Comparison of ENCODE assay signal across 18 cellular contexts in genomic region chr7:101426303-101427011, GRCh38.
DNase-seq lines count a peak whose midpoint lies in the region; ATAC-seq and TF ChIP-seq lines count a peak whose summit lies in the region.
"Had no signal": no experiment of that assay in that cellular context is flagged by ENCODE, and none has a peak within 500 bp of the region (broad histone marks: within the 10 kb centered on the region; RNA-seq: fewer than 3 reads in every experiment).

No MANE protein-coding gene starts in this region.

- H3K27me3 ChIP-seq in RWPE2 (ENCODE audit: insufficient read depth, poor library complexity, severe bottlenecking) (no peaks in the 10 kb centered on the region), osteoblast (ENCODE audit: insufficient read depth, low read length) (peaks cover 5% of the 10 kb centered on the region)

- H3K27ac ChIP-seq in RWPE2 (ENCODE audit: poor library complexity, severe bottlenecking): no peak overlapping the region
- no peak overlapping the region for H3K27ac ChIP-seq in epithelial cell of prostate
- no peak overlapping the region for H3K27ac ChIP-seq in osteoblast (ENCODE audit: low read depth, low read length)
- H3K27ac ChIP-seq: HL-60 had no signal

- H3K36me3 ChIP-seq in RWPE2 (ENCODE audit: low read depth) (no peaks in the 10 kb centered on the region), osteoblast (ENCODE audit: insufficient read depth, low read length) (no peaks in the 10 kb centered on the region)

- H4K20me1 ChIP-seq in osteoblast (ENCODE audit: insufficient read depth, low read length): no peaks in the 10 kb centered on the region

- H3K79me2 ChIP-seq in osteoblast (ENCODE audit: insufficient read depth, low read length): no peaks in the 10 kb centered on the region

- peak; percentile 75 for ATAC-seq in RWPE2 (ENCODE audit: low read depth)
- no peak for ATAC-seq in HG03196 (IDR thresholded peaks at IDR 0.05; ENCODE audit: unreplicated experiment)

- no peak overlapping the region for H3K4me3 ChIP-seq in RWPE2 (ENCODE audit: severe bottlenecking)
- no peak overlapping the region for H3K4me3 ChIP-seq in osteoblast (ENCODE audit: insufficient read depth, low read length)

- DNase-seq in GM03348 (ENCODE audit: low spot score): peak; percentile 2
- no peak for DNase-seq in RWPE2 (ENCODE audit: low spot score)
- DNase-seq in epithelial cell of prostate (ENCODE audit: low read depth, low spot score): peak; percentile 36
- peak; percentile 41 for DNase-seq in osteoblast (ENCODE audit: insufficient read length, low spot score, missing footprints)
- DNase-seq in NCI-H2171 (lab: John Stamatoyannopoulos, UW): no peak
- DNase-seq in NCI-H1092 (lab: John Stamatoyannopoulos, UW): no peak
- DNase-seq: DMS79, HFFc6, IMR-90, NCI-H1417, NCI-H1694 treated with DMSO at 0.1 percent for 48 hours, NCI-H2081 treated with DMSO at 0.1 percent for 48 hours, NCI-H446, NCI-H526 treated with DMSO at 0.1 percent for 48 hours, OCI-M1, SHP77 had no signal

- no peak overlapping the region for H2AFZ ChIP-seq in osteoblast (ENCODE audit: low read length)

- H3K4me2 ChIP-seq in osteoblast (ENCODE audit: insufficient read depth, low read length): no peak overlapping the region

- TF ChIP-seq CTCF in RWPE2 (IDR thresholded peaks at IDR 0.05; ENCODE audit: poor library complexity, severe bottlenecking): no peak
- no peak for TF ChIP-seq CTCF in osteoblast (IDR thresholded peaks at IDR 0.05; ENCODE audit: extremely low read depth, low read depth, low read length)

- H3K4me1 ChIP-seq in RWPE2 (ENCODE audit: insufficient read depth, poor library complexity, severe bottlenecking) (no peaks in the 10 kb centered on the region), osteoblast (ENCODE audit: insufficient read depth, low read length) (no peaks in the 10 kb centered on the region)

- H3K9me3 ChIP-seq in RWPE2 (ENCODE audit: severe bottlenecking) (no peaks in the 10 kb centered on the region), osteoblast (ENCODE audit: low read depth, low read length) (no peaks in the 10 kb centered on the region)

Comparison
In these comparisons a context has a peak if more than half of its experiments do, and no peak if none do; other contexts are left out.
1. DNase-seq: peak in GM03348 (single experiment), epithelial cell of prostate (single experiment) and osteoblast (single experiment); none in RWPE2 (single experiment), NCI-H2171 (single experiment) and NCI-H1092 (single experiment).